In the genomic region with DNA sequence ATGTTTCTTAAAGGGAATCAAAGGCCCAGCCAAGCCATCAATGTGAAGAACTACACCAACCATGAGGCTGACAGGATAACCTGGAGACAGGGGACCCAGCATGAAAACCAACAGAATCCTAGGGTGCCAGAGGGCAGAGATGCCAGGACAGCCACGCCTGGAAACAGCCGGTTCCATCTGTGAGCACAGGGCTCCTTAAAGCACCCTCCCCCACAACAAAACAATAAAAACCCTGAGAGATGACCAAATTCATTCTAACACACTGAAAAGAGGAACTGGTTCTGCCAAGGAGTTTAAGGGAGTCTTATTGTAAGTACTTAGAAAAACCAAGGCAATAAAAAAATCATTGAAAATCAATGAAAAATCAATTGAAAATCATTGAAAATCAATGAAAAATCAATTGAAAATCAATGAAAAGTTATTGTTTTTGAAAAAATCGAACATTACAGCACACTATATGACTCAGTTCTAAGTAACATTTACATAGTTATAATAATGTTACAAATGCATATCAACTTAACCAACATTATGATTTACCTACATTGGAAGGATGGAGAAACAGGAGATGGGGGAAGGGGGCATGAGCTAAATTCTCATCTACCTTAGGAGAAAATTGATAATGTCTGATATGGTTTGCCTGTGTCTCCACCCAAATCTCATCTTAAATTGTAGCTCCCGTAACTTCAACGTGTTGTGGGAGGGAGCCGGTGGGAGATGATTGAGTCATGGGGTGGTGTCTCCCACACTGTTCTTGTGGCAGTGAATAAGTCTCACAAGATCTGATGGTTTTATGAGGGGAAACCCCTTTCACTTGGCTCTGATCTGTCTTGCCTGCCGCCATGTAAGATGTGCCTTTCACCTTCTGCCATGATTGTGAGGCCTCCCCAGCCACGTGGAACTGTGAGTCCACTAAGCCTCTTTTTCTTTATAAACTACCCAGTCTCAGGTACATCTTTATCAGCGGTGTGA, we compare ENCODE assay signal across 15 cellular contexts.
DNase-seq lines count a peak whose midpoint lies in the region; ATAC-seq and TF ChIP-seq lines count a peak whose summit lies in the region.
"Had no signal": no experiment of that assay in that cellular context is flagged by ENCODE, and none has a peak within 500 bp of the region (broad histone marks: within the 10 kb centered on the region; RNA-seq: fewer than 3 reads in every experiment).

No MANE protein-coding gene starts in this region.

- peak overlapping the region; percentile 70 for H3K4me2 ChIP-seq in mammary epithelial cell (ENCODE audit: insufficient read depth, low read depth, low read length)
- H3K4me2 ChIP-seq: smooth muscle cell had no signal

- dilution Hi-C loops in mammary epithelial cell (cut with HindIII; ENCODE audit: low sequenced_read_pairs) = no loop called here

- no peak for ATAC-seq in GM21515 (IDR thresholded peaks at IDR 0.05; ENCODE audit: unreplicated experiment)
- ATAC-seq: left lobe of liver; stimulated activated memory B cell treated with anti-CD40 and anti-IgM and Interleukin-4, amounts not matched to agents 10 μg/mL and 1 μg/mL and 100 μg/mL, for 72 hours had no signal

- H3K9me3 ChIP-seq in mammary epithelial cell (replicated peaks; ENCODE audit: insufficient read depth, low read length) (peaks cover 4% of the 10 kb centered on the region), breast epithelium (no peaks in the 10 kb centered on the region)

- no peak overlapping the region for H3K9ac ChIP-seq in mammary epithelial cell (ENCODE audit: insufficient read depth, low read length)

- no TSS peak for BruUV-seq in mammary epithelial cell (replicated peaks; lab: Mats Ljungman, UMichigan)

- TF ChIP-seq CTCF in mammary epithelial cell (conservative IDR thresholded peaks at IDR 0.05 in 1 of 2, IDR thresholded peaks at IDR 0.05 in 1 of 2; ENCODE audit: extremely low read depth in 1 of 2, insufficient read depth in 1 of 2, low read depth in 1 of 2, low read length in 2 of 2) = no peak
- TF ChIP-seq CTCF in breast epithelium (IDR thresholded peaks at IDR 0.05) = no peak
- TF ChIP-seq CTCF in coronary artery (IDR thresholded peaks at IDR 0.05) = no peak

- H3K27me3 ChIP-seq in mammary epithelial cell (ENCODE audit: insufficient read depth, low read length) (no peaks in the 10 kb centered on the region), breast epithelium (no peaks in the 10 kb centered on the region)

- H3K36me3 ChIP-seq in mammary epithelial cell (ENCODE audit: insufficient read depth, low read length) (no peaks in the 10 kb centered on the region), breast epithelium (no peaks in the 10 kb centered on the region)

- H3K4me3 ChIP-seq in mammary epithelial cell (replicated peaks in 1 of 3; ENCODE audit: insufficient read depth in 1 of 3, low read depth in 2 of 3, low read length in 3 of 3) = peak overlapping the region in 1 of 3 experiments; percentile 20
- peak overlapping the region in 1 of 3 donors; percentile 33 for H3K4me3 ChIP-seq in breast epithelium
- peak overlapping the region; percentile 45 for H3K4me3 ChIP-seq in coronary artery
- H3K4me3 ChIP-seq: smooth muscle cell had no signal

- H3K27ac ChIP-seq in mammary epithelial cell (ENCODE audit: insufficient read depth, low read depth, low read length) (no peak overlapping the region), breast epithelium (no peak overlapping the region), coronary artery (peak overlapping the region in 1 of 2 donors; percentile 14)

- DNase-seq in mammary epithelial cell (no peak), breast epithelium (ENCODE audit: low spot score in 2 of 2) (no peak), NOMO-1 treated with DMSO at 0.1 percent for 48 hours (lab: John Stamatoyannopoulos, UW; ENCODE audit: unreplicated experiment) (peak; percentile 73), coronary artery (ENCODE audit: low spot score) (no peak), NCI-H510A treated with DMSO at 0.1 percent for 48 hours (lab: John Stamatoyannopoulos, UW) (no peak), SK-N-DZ (ENCODE audit: low spot score) (no peak), GM19240 (ENCODE audit: insufficient read length, low spot score) (no peak)
- DNase-seq: activated T-cell treated with anti-CD3 and anti-CD28 coated beads, Interleukin-2, amount 50 U/mL, for 4 hours; NCI-H748 treated with DMSO at 0.1 percent for 48 hours; posterior cingulate gyrus; RPMI8226 had no signal

- TF ChIP-seq POLR2A in breast epithelium (IDR thresholded peaks at IDR 0.05) = no peak

- CTCF ChIA-PET in mammary epithelial cell (lab: Charles Lee; ENCODE audit: low non-redundant PET) = interaction anchor here (0.6 kb wide), 1 partner anchor 72 kb away, joined by 3 read pairs; no protein-coding TSS in a partner anchor

- H2AFZ ChIP-seq in mammary epithelial cell (ENCODE audit: low read depth, low read length) = peak overlapping the region; percentile 65

- WGBS in mammary epithelial cell (ENCODE audit: low coverage, missing lambda C conversion rate) = 66% methylated on average over 8 of the region's 9 CpGs

- H3K4me1 ChIP-seq in mammary epithelial cell (ENCODE audit: insufficient read depth, low read length) (peaks cover 23% of the 10 kb centered on the region), breast epithelium (no peaks in the 10 kb centered on the region)

- no peaks in the 10 kb centered on the region for H4K20me1 ChIP-seq in mammary epithelial cell (ENCODE audit: insufficient read depth, low read length)

- in situ Hi-C loops in mammary epithelial cell (cut with MboI; ENCODE audit: low sequenced_read_pairs in 2 of 2) = no loop called here

- intact Hi-C loops in mammary epithelial cell (cut with micrococcal nuclease) = no loop called here
- intact Hi-C loops in breast epithelium (cut with DNase I; ENCODE audit: low total_unique reads) = no loop called here

- H3K79me2 ChIP-seq in mammary epithelial cell (ENCODE audit: insufficient read depth, low read length) = no peaks in the 10 kb centered on the region
